8 cellular contexts compared by ENCODE assay signal in the genomic region with DNA sequence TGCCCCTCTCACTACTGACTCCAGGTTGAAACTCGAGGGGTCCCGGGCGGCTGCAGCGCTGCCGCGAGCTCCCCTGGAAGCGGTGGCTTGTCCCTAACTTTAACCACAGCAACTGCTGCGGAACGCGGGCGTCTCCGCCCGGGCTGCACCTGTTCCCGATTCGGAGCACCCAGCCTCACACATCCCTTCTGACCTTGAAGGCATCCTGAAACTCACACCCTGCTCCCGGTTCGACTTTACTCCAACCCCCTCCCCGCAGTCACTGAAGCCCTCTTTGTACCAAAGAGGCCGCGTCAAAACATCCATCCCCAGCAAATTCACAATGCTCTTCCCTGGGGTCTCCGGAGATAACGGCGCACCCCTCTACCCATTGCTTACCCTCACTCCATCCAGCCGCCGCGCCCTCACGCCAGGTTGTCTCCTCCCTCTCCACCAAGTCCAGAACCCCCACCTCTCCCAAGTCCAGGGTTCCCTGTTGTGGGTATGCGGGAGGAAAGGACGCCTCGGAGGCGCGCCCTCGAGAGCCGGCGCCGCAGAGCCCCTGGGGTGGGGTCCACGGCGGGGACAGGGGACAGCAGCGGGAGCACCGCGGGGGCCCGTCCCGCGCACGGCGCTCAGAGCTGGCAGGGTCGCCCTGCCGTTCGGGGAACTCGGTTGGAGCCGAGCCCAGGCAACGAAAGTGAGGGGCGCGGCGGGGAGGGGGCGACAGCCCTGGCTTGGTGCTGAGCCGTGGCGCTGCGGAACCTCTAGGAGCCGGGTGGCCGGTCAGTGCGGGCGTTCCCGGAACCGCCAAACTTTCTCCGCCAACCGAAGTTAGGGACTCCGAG. TPM values are rescaled to one million over a fixed set of nuclear protein-coding genes. Genes with fewer than 3 reads are reported as not detected.
DNase-seq lines count a peak whose midpoint lies in the region; ATAC-seq, FAIRE-seq and TF ChIP-seq lines count a peak whose summit lies in the region.

No MANE protein-coding gene starts in this region.

- in situ Hi-C loops in mammary epithelial cell (cut with MboI; ENCODE audit: low sequenced_read_pairs in 2 of 2), result loop anchor here (10.0 kb wide), 1 partner anchor 89 kb away; no protein-coding TSS in a partner anchor

- no TSS peak for BruUV-seq in mammary epithelial cell (replicated peaks; lab: Mats Ljungman, UMichigan)

- H3K27me3 Mint-ChIP-seq in CD8-positive, alpha-beta T cell (ENCODE audit: low read depth), result peaks cover 51% of the 10 kb centered on the region

- peak overlapping the region; percentile 76 for H3K9ac ChIP-seq in mammary epithelial cell (ENCODE audit: insufficient read depth, low read length)

- H3K27ac ChIP-seq in CD8-positive, alpha-beta T cell (ENCODE audit: low read depth, low read length), result no peak overlapping the region
- peak overlapping the region; percentile 69 for H3K27ac ChIP-seq in mammary epithelial cell (ENCODE audit: insufficient read depth, low read depth, low read length)

- dilution Hi-C loops in mammary epithelial cell (cut with HindIII; ENCODE audit: low sequenced_read_pairs), result loop anchor here (10.0 kb wide), 1 partner anchor 139 kb away; no protein-coding TSS in a partner anchor

- no peak for DNase-seq in CD8-positive, alpha-beta T cell
- DNase-seq in mammary epithelial cell (no peak), myocyte (ENCODE audit: low read depth) (peak; percentile 28), GOT3 (lab: John Stamatoyannopoulos, UW) (no peak), sciatic nerve (ENCODE audit: low spot score) (no peak), RCC 7860 (ENCODE audit: low spot score) (no peak)

- no peaks in the 10 kb centered on the region for H3K36me3 Mint-ChIP-seq in CD8-positive, alpha-beta T cell

- TF ChIP-seq CTCF in CD8-positive, alpha-beta T cell (IDR thresholded peaks at IDR 0.05), result no peak
- TF ChIP-seq CTCF in mammary epithelial cell (conservative IDR thresholded peaks at IDR 0.05 in 1 of 2, IDR thresholded peaks at IDR 0.05 in 1 of 2; ENCODE audit: extremely low read depth in 1 of 2, insufficient read depth in 1 of 2, low read depth in 1 of 2, low read length in 2 of 2), result no peak

- peak overlapping the region; percentile 56 for H3K4me3 Mint-ChIP-seq in CD8-positive, alpha-beta T cell

- WGBS in mammary epithelial cell (ENCODE audit: low coverage, missing lambda C conversion rate), result 0% methylated on average over 12 of the region's 68 CpGs

- no peak overlapping the region for H3K27ac Mint-ChIP-seq in CD8-positive, alpha-beta T cell

- peaks cover 11% of the 10 kb centered on the region for H3K4me1 ChIP-seq in CD8-positive, alpha-beta T cell (ENCODE audit: insufficient read depth, low read length)
- H3K4me1 ChIP-seq in mammary epithelial cell (ENCODE audit: insufficient read depth, low read length), result peaks cover 36% of the 10 kb centered on the region

- peak overlapping the region; percentile 89 for H2AFZ ChIP-seq in mammary epithelial cell (ENCODE audit: low read depth, low read length)

- CTCF ChIA-PET in CD8-positive, alpha-beta T cell (lab: Charles Lee), result interaction anchor here (1.5 kb wide), 1 partner anchor 10 kb away, joined by 6 read pairs; no protein-coding TSS in a partner anchor
- CTCF ChIA-PET in mammary epithelial cell (lab: Charles Lee; ENCODE audit: low non-redundant PET), result interaction anchor here (0.6 to 1.1 kb wide), 4 partner anchors 47 to 139 kb away, joined by 3 to 5 read pairs (median 5); no protein-coding TSS in a partner anchor

- H3K4me2 ChIP-seq in mammary epithelial cell (ENCODE audit: insufficient read depth, low read depth, low read length), result peak overlapping the region; percentile 98

- no peaks in the 10 kb centered on the region for H3K36me3 ChIP-seq in CD8-positive, alpha-beta T cell (ENCODE audit: insufficient read depth, low read length)
- no peaks in the 10 kb centered on the region for H3K36me3 ChIP-seq in mammary epithelial cell (ENCODE audit: insufficient read depth, low read length)

- peaks cover 9% of the 10 kb centered on the region for H3K4me1 Mint-ChIP-seq in CD8-positive, alpha-beta T cell (ENCODE audit: low read depth)

- intact Hi-C loops in CD8-positive, alpha-beta T cell (cut with DNase I, micrococcal nuclease), result no loop called here
- intact Hi-C loops in mammary epithelial cell (cut with micrococcal nuclease), result loop anchor here (1.0 to 10.0 kb wide), 3 partner anchors 52 to 299 kb away; no protein-coding TSS in a partner anchor
- intact Hi-C loops in sciatic nerve (cut with DNase I), result no loop called here

- no peaks in the 10 kb centered on the region for H3K9me3 ChIP-seq in CD8-positive, alpha-beta T cell (ENCODE audit: low read length)
- H3K9me3 ChIP-seq in mammary epithelial cell (replicated peaks; ENCODE audit: insufficient read depth, low read length), result no peaks in the 10 kb centered on the region

- FAIRE-seq in RCC 7860 (lab: Jason Lieb, UNC), result no peak

- H3K79me2 ChIP-seq in mammary epithelial cell (ENCODE audit: insufficient read depth, low read length), result peaks cover 25% of the 10 kb centered on the region

- H3K4me3 ChIP-seq in CD8-positive, alpha-beta T cell (ENCODE audit: low read depth, low read length), result no peak overlapping the region
- H3K4me3 ChIP-seq in mammary epithelial cell (replicated peaks in 1 of 3; ENCODE audit: insufficient read depth in 1 of 3, low read depth in 2 of 3, low read length in 3 of 3), result peak overlapping the region; percentile 57 to 72 (median 69)

- peaks cover 18% of the 10 kb centered on the region for H3K27me3 ChIP-seq in CD8-positive, alpha-beta T cell (ENCODE audit: insufficient read depth, low read length)
- H3K27me3 ChIP-seq in mammary epithelial cell (ENCODE audit: insufficient read depth, low read length), result peaks cover 2% of the 10 kb centered on the region

- no peaks in the 10 kb centered on the region for H4K20me1 ChIP-seq in mammary epithelial cell (ENCODE audit: insufficient read depth, low read length)

- H3K9me3 Mint-ChIP-seq in CD8-positive, alpha-beta T cell, result no peaks in the 10 kb centered on the region

- no peak for ATAC-seq in CD8-positive, alpha-beta T cell
- ATAC-seq in HG02759 (IDR thresholded peaks at IDR 0.05; ENCODE audit: unreplicated experiment), result peak; percentile 3
- ATAC-seq in GM18870 (IDR thresholded peaks at IDR 0.05; ENCODE audit: unreplicated experiment), result no peak
- ATAC-seq in sciatic nerve, result no peak

- POLR2A ChIA-PET in CD8-positive, alpha-beta T cell (lab: Charles Lee), result no interaction called here

RNA-seq across cellular contexts. Expression of gene MYO5B, which starts 0.9 kb away (rescaled TPM):
- not detected for total RNA-seq in CD8-positive, alpha-beta T cell
- total RNA-seq in mammary epithelial cell (10 to 100 TPM; 29.8 to 31.7 TPM), myocyte (14.7 and 24.8 TPM in 2 replicates), sciatic nerve (9.9 TPM)
- 13.1 TPM for polyA plus RNA-seq in mammary epithelial cell
- 43.7 TPM for polyA minus RNA-seq in mammary epithelial cell
- 2.9 TPM for polyA plus RNA-seq in myocyte (2012)

Comparison
In these comparisons a context has a peak if more than half of its experiments do, and no peak if none do; other contexts are left out.
1. RNA of gene MYO5B, which starts 0.9 kb away (total RNA-seq): 29.8 to 31.7 TPM in mammary epithelial cell, 14.7 to 24.8 TPM in myocyte and 9.9 TPM in sciatic nerve (single experiment); not detected in CD8-positive, alpha-beta T cell; every median in the first group is over 10 times any median in the second.